Comparison of ENCODE assay signal across 12 cellular contexts in genomic region chr16:67992661-67993206, GRCh38. TPM values are rescaled to one million over a fixed set of nuclear protein-coding genes. Genes with fewer than 3 reads are reported as not detected.
A peak's percentile ranks its signal among the peaks of the same experiment; 100 is the strongest.
DNase-seq lines count a peak whose midpoint lies in the region; ATAC-seq and FAIRE-seq lines count a peak whose summit lies in the region.
"Had no signal": no experiment of that assay in that cellular context is flagged by ENCODE, and none has a peak within 500 bp of the region (broad histone marks: within the 10 kb centered on the region; RNA-seq: fewer than 3 reads in every experiment).

No MANE protein-coding gene starts in this region.

- H3K9me3 Mint-ChIP-seq in CD4-positive, alpha-beta memory T cell = no peaks in the 10 kb centered on the region
- H3K9me3 Mint-ChIP-seq in central memory CD8-positive, alpha-beta T cell = no peaks in the 10 kb centered on the region
- H3K9me3 Mint-ChIP-seq in natural killer cell treated with Interleukin-12 subunit alpha and Interleukin-12 subunit beta and Interleukin-15 and Interleukin-18, amount 100 ng/mL, for 72 hours = no peaks in the 10 kb centered on the region

- CTCF ChIA-PET in CD4-positive, alpha-beta memory T cell (lab: Charles Lee; ENCODE audit: partially characterized antibody) = interaction anchor here (0.7 to 4.8 kb wide), 9 partner anchors 10 to 47 kb away, joined by 3 to 54 read pairs (median 6); partner anchors contain the start of gene DUS2

- peaks cover 40% of the 10 kb centered on the region for H3K4me1 ChIP-seq in CD4-positive, alpha-beta memory T cell (ENCODE audit: insufficient read depth, low read length)

- no peaks in the 10 kb centered on the region for H3K27me3 Mint-ChIP-seq in CD4-positive, alpha-beta memory T cell
- no peaks in the 10 kb centered on the region for H3K27me3 Mint-ChIP-seq in central memory CD8-positive, alpha-beta T cell
- H3K27me3 Mint-ChIP-seq in natural killer cell treated with Interleukin-12 subunit alpha and Interleukin-12 subunit beta and Interleukin-15 and Interleukin-18, amount 100 ng/mL, for 72 hours = no peaks in the 10 kb centered on the region

- H3K36me3 Mint-ChIP-seq in CD4-positive, alpha-beta memory T cell = peaks cover 0 to 11% of the 10 kb centered on the region in 2 donors
- peaks cover 8% of the 10 kb centered on the region for H3K36me3 Mint-ChIP-seq in central memory CD8-positive, alpha-beta T cell (ENCODE audit: insufficient read depth)
- no peaks in the 10 kb centered on the region for H3K36me3 Mint-ChIP-seq in natural killer cell treated with Interleukin-12 subunit alpha and Interleukin-12 subunit beta and Interleukin-15 and Interleukin-18, amount 100 ng/mL, for 72 hours

- peaks cover 16 to 51% (median 33%) of the 10 kb centered on the region in 4 donors for H3K4me1 Mint-ChIP-seq in CD4-positive, alpha-beta memory T cell
- H3K4me1 Mint-ChIP-seq in central memory CD8-positive, alpha-beta T cell = peaks cover 18% of the 10 kb centered on the region
- peaks cover 20 to 37% of the 10 kb centered on the region in 2 donors for H3K4me1 Mint-ChIP-seq in natural killer cell treated with Interleukin-12 subunit alpha and Interleukin-12 subunit beta and Interleukin-15 and Interleukin-18, amount 100 ng/mL, for 72 hours (ENCODE audit: low read depth in 2 of 2)

- H3K36me3 ChIP-seq in CD4-positive, alpha-beta memory T cell (ENCODE audit: insufficient read depth, low read length) = no peaks in the 10 kb centered on the region
- H3K36me3 ChIP-seq: uterus had no signal

- H3K4me3 ChIP-seq in CD4-positive, alpha-beta memory T cell (ENCODE audit: low read length in 2 of 2) = peak overlapping the region in 1 of 2 donors; percentile 70

- H3K9me3 ChIP-seq in CD4-positive, alpha-beta memory T cell (ENCODE audit: control insufficient read depth in 1 of 2, low read length in 2 of 2) = no peaks in the 10 kb centered on the region
- H3K9me3 ChIP-seq: uterus had no signal

- H3K4me3 Mint-ChIP-seq in CD4-positive, alpha-beta memory T cell = peak overlapping the region in 5 of 8 donors; percentile 6 to 89 (median 55)
- H3K4me3 Mint-ChIP-seq in central memory CD8-positive, alpha-beta T cell = peak overlapping the region; percentile 75
- peak overlapping the region; percentile 36 for H3K4me3 Mint-ChIP-seq in natural killer cell treated with Interleukin-12 subunit alpha and Interleukin-12 subunit beta and Interleukin-15 and Interleukin-18, amount 100 ng/mL, for 72 hours

- no peak for DNase-seq in CD4-positive, alpha-beta memory T cell
- DNase-seq in central memory CD8-positive, alpha-beta T cell (ENCODE audit: low spot score in 2 of 2) = no peak
- DNase-seq in natural killer cell treated with Interleukin-12 subunit alpha and Interleukin-12 subunit beta and Interleukin-15 and Interleukin-18, amount 100 ng/mL, for 72 hours (ENCODE audit: low spot score) = no peak
- DNase-seq in NCI-H1092 treated with DMSO at 0.1 percent for 48 hours (lab: John Stamatoyannopoulos, UW) = no peak
- DNase-seq in frontal cortex (ENCODE audit: low spot score in 2 of 2) = no peak
- no peak for DNase-seq in GF-D8 (lab: John Stamatoyannopoulos, UW)
- DNase-seq: cortex of kidney had no signal

- peak overlapping the region; percentile 73 for H3K27ac ChIP-seq in CD4-positive, alpha-beta memory T cell (ENCODE audit: low read depth, low read length)

- H3K27me3 ChIP-seq in CD4-positive, alpha-beta memory T cell (ENCODE audit: insufficient read depth, low read length) = no peaks in the 10 kb centered on the region
- H3K27me3 ChIP-seq: uterus had no signal

- ATAC-seq in HG02759 (IDR thresholded peaks at IDR 0.05; ENCODE audit: unreplicated experiment) (peak; percentile 5), GM21529 (IDR thresholded peaks at IDR 0.05; ENCODE audit: unreplicated experiment) (no peak)
- no peak for ATAC-seq in central memory CD8-positive, alpha-beta T cell (replicated peaks; ENCODE audit: extremely low read depth, poor library complexity, severe bottlenecking)
- no peak for ATAC-seq in natural killer cell treated with Interleukin-12 subunit alpha and Interleukin-12 subunit beta and Interleukin-15 and Interleukin-18, amount 100 ng/mL, for 72 hours

- POLR2A ChIA-PET in CD4-positive, alpha-beta memory T cell (lab: Charles Lee; ENCODE audit: partially characterized antibody) = interaction anchor here (0.8 to 3.3 kb wide), 9 partner anchors 11 to 93 kb away, joined by 3 to 20 read pairs (median 4); partner anchors contain the start of genes DDX28, DUS2, NFATC3 and PSMB10

- peak overlapping the region in 6 of 7 donors; percentile 43 to 96 (median 86) for H3K27ac Mint-ChIP-seq in CD4-positive, alpha-beta memory T cell
- H3K27ac Mint-ChIP-seq in central memory CD8-positive, alpha-beta T cell (ENCODE audit: low read depth) = peak overlapping the region; percentile 84
- peak overlapping the region in 1 of 2 donors; percentile 86 for H3K27ac Mint-ChIP-seq in natural killer cell treated with Interleukin-12 subunit alpha and Interleukin-12 subunit beta and Interleukin-15 and Interleukin-18, amount 100 ng/mL, for 72 hours

- no peak for FAIRE-seq in frontal cortex (lab: Jason Lieb, UNC)

- intact Hi-C loops in CD4-positive, alpha-beta memory T cell (cut with micrococcal nuclease) = loop anchor here (1.0 to 2.0 kb wide), 7 partner anchors 14 to 237 kb away; partner anchors contain the start of genes DDX28, DUS2 and PSMB10

RNA-seq across cellular contexts. Expression of gene DPEP2, which starts 6.5 kb away (rescaled TPM):
- total RNA-seq in CD4-positive, alpha-beta memory T cell = 100 to 1,000 TPM; 106 to 119 TPM
- polyA plus RNA-seq in CD4-positive, alpha-beta memory T cell = 10 to 100 TPM; 46.9 to 58.8 TPM
- 1 to 10 TPM; 2.2 to 2.3 TPM for total RNA-seq in natural killer cell treated with Interleukin-12 subunit alpha and Interleukin-12 subunit beta and Interleukin-15 and Interleukin-18, amount 100 ng/mL, for 72 hours
- total RNA-seq in frontal cortex = 0.82 TPM
- total RNA-seq: Daoy, NCI-H460 had no signal

RNA-seq across cellular contexts. Expression of gene DPEP3, which starts 12.4 kb away (rescaled TPM):
- 1 to 10 TPM in 1 of 2 experiments, under 1 TPM in 1; 0.91 to 1.2 TPM for total RNA-seq in CD4-positive, alpha-beta memory T cell
- not detected for polyA plus RNA-seq in CD4-positive, alpha-beta memory T cell
- not detected for total RNA-seq in natural killer cell treated with Interleukin-12 subunit alpha and Interleukin-12 subunit beta and Interleukin-15 and Interleukin-18, amount 100 ng/mL, for 72 hours
- not detected for total RNA-seq in frontal cortex
- total RNA-seq: Daoy, NCI-H460 had no signal

RNA-seq across cellular contexts. Expression of gene DPEP2NB, which starts 23.0 kb away (rescaled TPM):
- total RNA-seq in CD4-positive, alpha-beta memory T cell = not detected
- not detected for polyA plus RNA-seq in CD4-positive, alpha-beta memory T cell
- total RNA-seq in natural killer cell treated with Interleukin-12 subunit alpha and Interleukin-12 subunit beta and Interleukin-15 and Interleukin-18, amount 100 ng/mL, for 72 hours = not detected
- not detected for total RNA-seq in frontal cortex
- total RNA-seq: Daoy, NCI-H460, uterus had no signal

RNA-seq across cellular contexts. Expression of gene SLC12A4, which starts 24.3 kb away (rescaled TPM):
- 10 to 100 TPM; 33.2 to 33.5 TPM for total RNA-seq in CD4-positive, alpha-beta memory T cell
- polyA plus RNA-seq in CD4-positive, alpha-beta memory T cell = 1 to 10 TPM; 4.0 to 5.1 TPM
- total RNA-seq in natural killer cell treated with Interleukin-12 subunit alpha and Interleukin-12 subunit beta and Interleukin-15 and Interleukin-18, amount 100 ng/mL, for 72 hours = 10 to 100 TPM; 32.9 to 84.4 TPM
- total RNA-seq in frontal cortex = 6.5 TPM

RNA-seq across cellular contexts. Expression of gene DDX28, which starts 30.3 kb away (rescaled TPM):
- 10 to 100 TPM; 16.1 to 17.0 TPM for total RNA-seq in CD4-positive, alpha-beta memory T cell
- 10 to 100 TPM; 36.0 to 55.8 TPM for polyA plus RNA-seq in CD4-positive, alpha-beta memory T cell
- 10 to 100 TPM; 16.2 to 20.1 TPM for total RNA-seq in natural killer cell treated with Interleukin-12 subunit alpha and Interleukin-12 subunit beta and Interleukin-15 and Interleukin-18, amount 100 ng/mL, for 72 hours
- total RNA-seq in frontal cortex = 13.5 TPM

Comparison
In these comparisons a context has a peak if more than half of its experiments do, and no peak if none do; other contexts are left out.
1. RNA of gene DPEP2, which starts 6.5 kb away (total RNA-seq): 106 to 119 TPM in CD4-positive, alpha-beta memory T cell; 2.2 to 2.3 TPM in natural killer cell treated with Interleukin-12 subunit alpha and Interleukin-12 subunit beta and Interleukin-15 and Interleukin-18, amount 100 ng/mL, for 72 hours and 0.82 TPM in frontal cortex (single experiment); every median in the first group is over 10 times any median in the second.
2. Peak in every context shown above with its lines, with median percentiles within 50 percentile points of each other: H3K4me3 Mint-ChIP-seq.